Comparison of ENCODE assay signal across 1 cellular context in the genomic region with DNA sequence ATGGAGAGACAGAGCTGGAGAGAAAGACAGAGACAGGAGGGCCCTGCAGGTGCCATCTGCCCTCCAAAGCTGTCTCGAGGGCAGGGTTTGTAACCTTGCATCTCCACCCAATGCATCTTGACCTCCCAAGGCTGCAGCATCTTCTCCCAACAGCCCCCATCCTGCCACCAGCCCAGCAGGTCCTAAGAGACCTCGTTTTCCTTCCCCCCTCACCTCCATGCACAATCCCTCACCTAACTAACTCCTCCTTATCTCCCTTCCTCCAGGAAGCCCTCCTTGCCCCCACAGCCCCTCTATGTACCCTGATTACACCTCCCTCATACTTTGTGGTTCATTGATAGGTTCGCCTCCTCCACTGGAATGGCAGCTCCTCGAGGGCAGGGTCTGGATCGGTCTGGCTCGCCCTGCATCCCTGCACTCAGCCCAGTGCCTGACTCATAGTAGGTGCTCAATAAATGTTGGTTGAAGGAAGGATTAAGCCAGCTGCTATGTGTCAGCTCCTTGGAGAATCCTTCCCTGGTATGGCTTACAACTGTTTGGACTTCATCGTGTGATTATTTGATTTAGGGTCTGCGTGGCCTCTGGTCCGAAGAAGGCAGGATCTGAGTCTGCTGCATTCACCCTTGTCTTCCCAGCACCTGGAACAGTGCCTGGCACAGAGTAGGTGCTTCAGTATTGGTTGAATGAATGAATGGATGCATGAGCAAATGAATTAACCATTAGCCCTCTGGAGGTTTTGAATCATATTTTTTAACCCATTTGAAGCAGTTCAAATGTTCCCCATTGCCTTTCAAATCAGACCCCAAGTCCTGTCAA.
A peak's percentile ranks its signal among the peaks of the same experiment; 100 is the strongest.
TF ChIP-seq lines count a peak whose summit lies in the region.

No MANE protein-coding gene starts in this region.

TF ChIP-seq in HepG2, 621 proteins besides CTCF, POLR2A, EP300 and RAD21 (continued from another document and continues in another):
- TF ChIP-seq, protein P1, sequence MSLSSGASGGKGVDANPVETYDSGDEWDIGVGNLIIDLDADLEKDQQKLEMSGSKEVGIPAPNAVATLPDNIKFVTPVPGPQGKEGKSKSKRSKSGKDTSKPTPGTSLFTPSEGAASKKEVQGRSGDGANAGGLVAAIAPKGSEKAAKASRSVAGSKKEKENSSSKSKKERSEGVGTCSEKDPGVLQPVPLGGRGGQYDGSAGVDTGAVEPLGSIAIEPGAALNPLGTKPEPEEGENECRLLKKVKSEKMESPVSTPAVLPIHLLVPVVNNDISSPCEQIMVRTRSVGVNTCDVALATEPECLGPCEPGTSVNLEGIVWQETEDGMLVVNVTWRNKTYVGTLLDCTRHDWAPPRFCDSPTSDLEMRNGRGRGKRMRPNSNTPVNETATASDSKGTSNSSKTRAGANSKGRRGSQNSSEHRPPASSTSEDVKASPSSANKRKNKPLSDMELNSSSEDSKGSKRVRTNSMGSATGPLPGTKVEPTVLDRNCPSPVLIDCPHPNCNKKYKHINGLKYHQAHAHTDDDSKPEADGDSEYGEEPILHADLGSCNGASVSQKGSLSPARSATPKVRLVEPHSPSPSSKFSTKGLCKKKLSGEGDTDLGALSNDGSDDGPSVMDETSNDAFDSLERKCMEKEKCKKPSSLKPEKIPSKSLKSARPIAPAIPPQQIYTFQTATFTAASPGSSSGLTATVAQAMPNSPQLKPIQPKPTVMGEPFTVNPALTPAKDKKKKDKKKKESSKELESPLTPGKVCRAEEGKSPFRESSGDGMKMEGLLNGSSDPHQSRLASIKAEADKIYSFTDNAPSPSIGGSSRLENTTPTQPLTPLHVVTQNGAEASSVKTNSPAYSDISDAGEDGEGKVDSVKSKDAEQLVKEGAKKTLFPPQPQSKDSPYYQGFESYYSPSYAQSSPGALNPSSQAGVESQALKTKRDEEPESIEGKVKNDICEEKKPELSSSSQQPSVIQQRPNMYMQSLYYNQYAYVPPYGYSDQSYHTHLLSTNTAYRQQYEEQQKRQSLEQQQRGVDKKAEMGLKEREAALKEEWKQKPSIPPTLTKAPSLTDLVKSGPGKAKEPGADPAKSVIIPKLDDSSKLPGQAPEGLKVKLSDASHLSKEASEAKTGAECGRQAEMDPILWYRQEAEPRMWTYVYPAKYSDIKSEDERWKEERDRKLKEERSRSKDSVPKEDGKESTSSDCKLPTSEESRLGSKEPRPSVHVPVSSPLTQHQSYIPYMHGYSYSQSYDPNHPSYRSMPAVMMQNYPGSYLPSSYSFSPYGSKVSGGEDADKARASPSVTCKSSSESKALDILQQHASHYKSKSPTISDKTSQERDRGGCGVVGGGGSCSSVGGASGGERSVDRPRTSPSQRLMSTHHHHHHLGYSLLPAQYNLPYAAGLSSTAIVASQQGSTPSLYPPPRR (CRISPR knock-in tag; IDR thresholded peaks at IDR 0.05; ENCODE audit: borderline replicate concordance): no peak
- 0 out of 2 replicates have a peak, but pooled peaks have one; percentile 28 for TF ChIP-seq PAX8 (CRISPR knock-in tag; IDR thresholded peaks at IDR 0.05; ENCODE audit: borderline replicate concordance)
- TF ChIP-seq SOX13 (IDR thresholded peaks at IDR 0.05): peak; percentile 30; the same call in 1 of the 2 replicates
- no peak for TF ChIP-seq SOX13 (CRISPR knock-in tag; conservative IDR thresholded peaks at IDR 0.05 in 1 of 2, IDR thresholded peaks at IDR 0.05 in 1 of 2)
- 0 out of 2 replicates have a peak, but pooled peaks have one; percentile 2 for TF ChIP-seq ZNF703 (CRISPR knock-in tag; IDR thresholded peaks at IDR 0.05; ENCODE audit: borderline replicate concordance)
- no peak for TF ChIP-seq HDAC1 (CRISPR knock-in tag; IDR thresholded peaks at IDR 0.05)
- no peak for TF ChIP-seq NFYC (CRISPR knock-in tag; IDR thresholded peaks at IDR 0.05)
- peak; percentile 49; the same call in 1 of the 2 replicates for TF ChIP-seq ZMAT3 (CRISPR knock-in tag; conservative IDR thresholded peaks at IDR 0.05)
- no peak for TF ChIP-seq ZNF34 (CRISPR knock-in tag; IDR thresholded peaks at IDR 0.05; ENCODE audit: borderline replicate concordance)
- no peak for TF ChIP-seq SIX1 (CRISPR knock-in tag; IDR thresholded peaks at IDR 0.05; ENCODE audit: borderline replicate concordance)
- no peak for TF ChIP-seq ZNF660 (CRISPR knock-in tag; IDR thresholded peaks at IDR 0.05; ENCODE audit: borderline replicate concordance, low read depth)
- TF ChIP-seq, protein P2, sequence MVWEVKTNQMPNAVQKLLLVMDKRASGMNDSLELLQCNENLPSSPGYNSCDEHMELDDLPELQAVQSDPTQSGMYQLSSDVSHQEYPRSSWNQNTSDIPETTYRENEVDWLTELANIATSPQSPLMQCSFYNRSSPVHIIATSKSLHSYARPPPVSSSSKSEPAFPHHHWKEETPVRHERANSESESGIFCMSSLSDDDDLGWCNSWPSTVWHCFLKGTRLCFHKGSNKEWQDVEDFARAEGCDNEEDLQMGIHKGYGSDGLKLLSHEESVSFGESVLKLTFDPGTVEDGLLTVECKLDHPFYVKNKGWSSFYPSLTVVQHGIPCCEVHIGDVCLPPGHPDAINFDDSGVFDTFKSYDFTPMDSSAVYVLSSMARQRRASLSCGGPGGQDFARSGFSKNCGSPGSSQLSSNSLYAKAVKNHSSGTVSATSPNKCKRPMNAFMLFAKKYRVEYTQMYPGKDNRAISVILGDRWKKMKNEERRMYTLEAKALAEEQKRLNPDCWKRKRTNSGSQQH (CRISPR knock-in tag; IDR thresholded peaks at IDR 0.05; ENCODE audit: low read depth): no peak
- peak; percentile 25; the same call in 1 of the 2 replicates for TF ChIP-seq REPIN1 (CRISPR knock-in tag; IDR thresholded peaks at IDR 0.05; ENCODE audit: borderline replicate concordance, low read depth)
- TF ChIP-seq, protein P3, sequence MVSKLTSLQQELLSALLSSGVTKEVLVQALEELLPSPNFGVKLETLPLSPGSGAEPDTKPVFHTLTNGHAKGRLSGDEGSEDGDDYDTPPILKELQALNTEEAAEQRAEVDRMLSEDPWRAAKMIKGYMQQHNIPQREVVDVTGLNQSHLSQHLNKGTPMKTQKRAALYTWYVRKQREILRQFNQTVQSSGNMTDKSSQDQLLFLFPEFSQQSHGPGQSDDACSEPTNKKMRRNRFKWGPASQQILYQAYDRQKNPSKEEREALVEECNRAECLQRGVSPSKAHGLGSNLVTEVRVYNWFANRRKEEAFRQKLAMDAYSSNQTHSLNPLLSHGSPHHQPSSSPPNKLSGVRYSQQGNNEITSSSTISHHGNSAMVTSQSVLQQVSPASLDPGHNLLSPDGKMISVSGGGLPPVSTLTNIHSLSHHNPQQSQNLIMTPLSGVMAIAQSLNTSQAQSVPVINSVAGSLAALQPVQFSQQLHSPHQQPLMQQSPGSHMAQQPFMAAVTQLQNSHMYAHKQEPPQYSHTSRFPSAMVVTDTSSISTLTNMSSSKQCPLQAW (CRISPR knock-in tag; IDR thresholded peaks at IDR 0.05): no peak
- 0 out of 2 replicates have a peak, but pooled peaks have one; percentile 36 for TF ChIP-seq IRX3 (CRISPR knock-in tag; IDR thresholded peaks at IDR 0.05; ENCODE audit: borderline replicate concordance, low read depth)
- no peak for TF ChIP-seq GTF3A (CRISPR knock-in tag; conservative IDR thresholded peaks at IDR 0.05)
- no peak for TF ChIP-seq FOXA1 (IDR thresholded peaks at IDR 0.05)
- no peak for TF ChIP-seq FOXA1 (CRISPR knock-in tag; IDR thresholded peaks at IDR 0.05)
- no peak for TF ChIP-seq HNRNPH1 (optimal IDR thresholded peaks at IDR 0.05; ENCODE audit: low read depth, low read length)
- no peak for TF ChIP-seq ZNF781 (CRISPR knock-in tag; IDR thresholded peaks at IDR 0.05; ENCODE audit: borderline replicate concordance, not compliant biosample characterization)
- no peak for TF ChIP-seq ZNF430 (CRISPR knock-in tag; IDR thresholded peaks at IDR 0.05)
- TF ChIP-seq DMAP1 (CRISPR knock-in tag; IDR thresholded peaks at IDR 0.05): no peak
- TF ChIP-seq ZNF367 (CRISPR knock-in tag; IDR thresholded peaks at IDR 0.05; ENCODE audit: borderline replicate concordance): no peak
- TF ChIP-seq SP5 (CRISPR knock-in tag; IDR thresholded peaks at IDR 0.05; ENCODE audit: borderline replicate concordance, low read depth): no peak
- TF ChIP-seq JDP2 (CRISPR knock-in tag; IDR thresholded peaks at IDR 0.05; ENCODE audit: borderline replicate concordance): no peak
- TF ChIP-seq, protein P4, sequence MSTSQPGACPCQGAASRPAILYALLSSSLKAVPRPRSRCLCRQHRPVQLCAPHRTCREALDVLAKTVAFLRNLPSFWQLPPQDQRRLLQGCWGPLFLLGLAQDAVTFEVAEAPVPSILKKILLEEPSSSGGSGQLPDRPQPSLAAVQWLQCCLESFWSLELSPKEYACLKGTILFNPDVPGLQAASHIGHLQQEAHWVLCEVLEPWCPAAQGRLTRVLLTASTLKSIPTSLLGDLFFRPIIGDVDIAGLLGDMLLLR (CRISPR knock-in tag; IDR thresholded peaks at IDR 0.05): no peak
- TF ChIP-seq, protein P5, sequence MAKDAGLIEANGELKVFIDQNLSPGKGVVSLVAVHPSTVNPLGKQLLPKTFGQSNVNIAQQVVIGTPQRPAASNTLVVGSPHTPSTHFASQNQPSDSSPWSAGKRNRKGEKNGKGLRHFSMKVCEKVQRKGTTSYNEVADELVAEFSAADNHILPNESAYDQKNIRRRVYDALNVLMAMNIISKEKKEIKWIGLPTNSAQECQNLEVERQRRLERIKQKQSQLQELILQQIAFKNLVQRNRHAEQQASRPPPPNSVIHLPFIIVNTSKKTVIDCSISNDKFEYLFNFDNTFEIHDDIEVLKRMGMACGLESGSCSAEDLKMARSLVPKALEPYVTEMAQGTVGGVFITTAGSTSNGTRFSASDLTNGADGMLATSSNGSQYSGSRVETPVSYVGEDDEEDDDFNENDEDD (CRISPR knock-in tag; IDR thresholded peaks at IDR 0.05; ENCODE audit: borderline replicate concordance): no peak
- TF ChIP-seq ZNF446 (CRISPR knock-in tag; IDR thresholded peaks at IDR 0.05): no peak
- TF ChIP-seq ZNF816 (CRISPR knock-in tag; IDR thresholded peaks at IDR 0.05; ENCODE audit: borderline replicate concordance): no peak
- TF ChIP-seq, protein P6, sequence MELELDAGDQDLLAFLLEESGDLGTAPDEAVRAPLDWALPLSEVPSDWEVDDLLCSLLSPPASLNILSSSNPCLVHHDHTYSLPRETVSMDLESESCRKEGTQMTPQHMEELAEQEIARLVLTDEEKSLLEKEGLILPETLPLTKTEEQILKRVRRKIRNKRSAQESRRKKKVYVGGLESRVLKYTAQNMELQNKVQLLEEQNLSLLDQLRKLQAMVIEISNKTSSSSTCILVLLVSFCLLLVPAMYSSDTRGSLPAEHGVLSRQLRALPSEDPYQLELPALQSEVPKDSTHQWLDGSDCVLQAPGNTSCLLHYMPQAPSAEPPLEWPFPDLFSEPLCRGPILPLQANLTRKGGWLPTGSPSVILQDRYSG (CRISPR knock-in tag; IDR thresholded peaks at IDR 0.05): no peak
- TF ChIP-seq ZNF772 (CRISPR knock-in tag; IDR thresholded peaks at IDR 0.05): no peak
- no peak for TF ChIP-seq ZNF296 (CRISPR knock-in tag; conservative IDR thresholded peaks at IDR 0.05)
- peak; percentile 43; the same call in 1 of the 2 replicates for TF ChIP-seq RBFOX2 (IDR thresholded peaks at IDR 0.05; ENCODE audit: low read depth, low read length)
- no peak for TF ChIP-seq ZNF230 (CRISPR knock-in tag; IDR thresholded peaks at IDR 0.05)
- TF ChIP-seq CAMTA2 (CRISPR knock-in tag; IDR thresholded peaks at IDR 0.05; ENCODE audit: borderline replicate concordance): no peak
- TF ChIP-seq TAF15 (IDR thresholded peaks at IDR 0.05; ENCODE audit: low read depth, low read length, poor library complexity, severe bottlenecking): no peak
- no peak for TF ChIP-seq YEATS2 (CRISPR knock-in tag; IDR thresholded peaks at IDR 0.05; ENCODE audit: borderline replicate concordance)
- no peak for TF ChIP-seq MAF1 (CRISPR knock-in tag; IDR thresholded peaks at IDR 0.05; ENCODE audit: borderline replicate concordance)
- TF ChIP-seq ZNF343 (CRISPR knock-in tag; IDR thresholded peaks at IDR 0.05): no peak
- no peak; the same call in 1 of the 2 replicates for TF ChIP-seq ZNF788 (CRISPR knock-in tag; IDR thresholded peaks at IDR 0.05; ENCODE audit: borderline replicate concordance)
- TF ChIP-seq MIER3 (CRISPR knock-in tag; IDR thresholded peaks at IDR 0.05; ENCODE audit: borderline replicate concordance): no peak
- TF ChIP-seq ZFP1 (CRISPR knock-in tag; IDR thresholded peaks at IDR 0.05): no peak
- TF ChIP-seq, protein P7, sequence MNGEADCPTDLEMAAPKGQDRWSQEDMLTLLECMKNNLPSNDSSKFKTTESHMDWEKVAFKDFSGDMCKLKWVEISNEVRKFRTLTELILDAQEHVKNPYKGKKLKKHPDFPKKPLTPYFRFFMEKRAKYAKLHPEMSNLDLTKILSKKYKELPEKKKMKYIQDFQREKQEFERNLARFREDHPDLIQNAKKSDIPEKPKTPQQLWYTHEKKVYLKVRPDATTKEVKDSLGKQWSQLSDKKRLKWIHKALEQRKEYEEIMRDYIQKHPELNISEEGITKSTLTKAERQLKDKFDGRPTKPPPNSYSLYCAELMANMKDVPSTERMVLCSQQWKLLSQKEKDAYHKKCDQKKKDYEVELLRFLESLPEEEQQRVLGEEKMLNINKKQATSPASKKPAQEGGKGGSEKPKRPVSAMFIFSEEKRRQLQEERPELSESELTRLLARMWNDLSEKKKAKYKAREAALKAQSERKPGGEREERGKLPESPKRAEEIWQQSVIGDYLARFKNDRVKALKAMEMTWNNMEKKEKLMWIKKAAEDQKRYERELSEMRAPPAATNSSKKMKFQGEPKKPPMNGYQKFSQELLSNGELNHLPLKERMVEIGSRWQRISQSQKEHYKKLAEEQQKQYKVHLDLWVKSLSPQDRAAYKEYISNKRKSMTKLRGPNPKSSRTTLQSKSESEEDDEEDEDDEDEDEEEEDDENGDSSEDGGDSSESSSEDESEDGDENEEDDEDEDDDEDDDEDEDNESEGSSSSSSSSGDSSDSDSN (CRISPR knock-in tag; IDR thresholded peaks at IDR 0.05): no peak
- TF ChIP-seq MTA3 (CRISPR knock-in tag; IDR thresholded peaks at IDR 0.05): no peak
- no peak for TF ChIP-seq KDM4B (CRISPR knock-in tag; IDR thresholded peaks at IDR 0.05)
- TF ChIP-seq, protein P8, sequence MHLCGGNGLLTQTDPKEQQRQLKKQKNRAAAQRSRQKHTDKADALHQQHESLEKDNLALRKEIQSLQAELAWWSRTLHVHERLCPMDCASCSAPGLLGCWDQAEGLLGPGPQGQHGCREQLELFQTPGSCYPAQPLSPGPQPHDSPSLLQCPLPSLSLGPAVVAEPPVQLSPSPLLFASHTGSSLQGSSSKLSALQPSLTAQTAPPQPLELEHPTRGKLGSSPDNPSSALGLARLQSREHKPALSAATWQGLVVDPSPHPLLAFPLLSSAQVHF (CRISPR knock-in tag; IDR thresholded peaks at IDR 0.05): no peak
- no peak for TF ChIP-seq ZNF546 (CRISPR knock-in tag; conservative IDR thresholded peaks at IDR 0.05)
- no peak for TF ChIP-seq ARNT2 (CRISPR knock-in tag; IDR thresholded peaks at IDR 0.05; ENCODE audit: low read depth)
- TF ChIP-seq SIN3B (IDR thresholded peaks at IDR 0.05; ENCODE audit: low read length): no peak
- no peak for TF ChIP-seq HOXA5 (CRISPR knock-in tag; IDR thresholded peaks at IDR 0.05)
- TF ChIP-seq, protein P9, sequence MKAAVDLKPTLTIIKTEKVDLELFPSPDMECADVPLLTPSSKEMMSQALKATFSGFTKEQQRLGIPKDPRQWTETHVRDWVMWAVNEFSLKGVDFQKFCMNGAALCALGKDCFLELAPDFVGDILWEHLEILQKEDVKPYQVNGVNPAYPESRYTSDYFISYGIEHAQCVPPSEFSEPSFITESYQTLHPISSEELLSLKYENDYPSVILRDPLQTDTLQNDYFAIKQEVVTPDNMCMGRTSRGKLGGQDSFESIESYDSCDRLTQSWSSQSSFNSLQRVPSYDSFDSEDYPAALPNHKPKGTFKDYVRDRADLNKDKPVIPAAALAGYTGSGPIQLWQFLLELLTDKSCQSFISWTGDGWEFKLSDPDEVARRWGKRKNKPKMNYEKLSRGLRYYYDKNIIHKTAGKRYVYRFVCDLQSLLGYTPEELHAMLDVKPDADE (CRISPR knock-in tag; IDR thresholded peaks at IDR 0.05): no peak
- TF ChIP-seq DR1 (CRISPR knock-in tag; IDR thresholded peaks at IDR 0.05): no peak
- TF ChIP-seq GLI4 (CRISPR knock-in tag; IDR thresholded peaks at IDR 0.05; ENCODE audit: borderline replicate concordance): no peak
- TF ChIP-seq ZNF780A (CRISPR knock-in tag; IDR thresholded peaks at IDR 0.05): no peak
